38 cellular contexts compared by ENCODE assay signal in genomic region chr7:94434031-94434430, GRCh38. TPM values are rescaled to one million over a fixed set of nuclear protein-coding genes. Genes with fewer than 3 reads are reported as not detected.
A peak's percentile ranks its signal among the peaks of the same experiment; 100 is the strongest.
DNase-seq lines count a peak whose midpoint lies in the region; ATAC-seq, FAIRE-seq and TF ChIP-seq lines count a peak whose summit lies in the region.
"Had no signal": no experiment of that assay in that cellular context is flagged by ENCODE, and none has a peak within 500 bp of the region (broad histone marks: within the 10 kb centered on the region; RNA-seq: fewer than 3 reads in every experiment).

No MANE protein-coding gene starts in this region.

- H3K27me3 ChIP-seq in SK-N-SH (ENCODE audit: insufficient read depth), result no peaks in the 10 kb centered on the region
- H3K27me3 ChIP-seq in astrocyte (ENCODE audit: insufficient read depth, low read length), result no peaks in the 10 kb centered on the region
- H3K27me3 ChIP-seq: SJCRH30, tibial nerve had no signal

- no peaks in the 10 kb centered on the region for H3K9me3 Mint-ChIP-seq in astrocyte (ENCODE audit: unreplicated experiment)
- H3K9me3 Mint-ChIP-seq: activated B cell treated with CpG ODN at 0.5 μM for 24 hours; activated T-cell treated with anti-CD3 and anti-CD28 coated beads, Interleukin-2, amount 50 U/mL, for 24 hours; CD14-positive monocyte; dendritic cell treated with granulocyte-macrophage colony-stimulating factor and Interleukin-4, amounts not matched to agents 40 ng/mL and 50 ng/mL, for 4 days; endodermal cell; H9; naive thymus-derived CD4-positive, alpha-beta T cell had no signal

- TF ChIP-seq RAD21 in SK-N-SH (IDR thresholded peaks at IDR 0.05; ENCODE audit: low read length), result no peak

- H3K9ac ChIP-seq in SK-N-SH, result no peak overlapping the region
- no peak overlapping the region for H3K9ac ChIP-seq in astrocyte (ENCODE audit: low read length)

- CTCF ChIA-PET in SK-N-SH (lab: Yijun Ruan, JAX), result interaction anchor here (0.9 to 17.2 kb wide), 6 partner anchors 9 to 217 kb away, joined by 3 to 344 read pairs (median 26); no protein-coding TSS in a partner anchor

- TF ChIP-seq CTCF in SK-N-SH (IDR thresholded peaks at IDR 0.05) (no peak), astrocyte (IDR thresholded peaks at IDR 0.05; ENCODE audit: insufficient read depth, low read depth, low read length) (no peak), fibroblast of the aortic adventitia (IDR thresholded peaks at IDR 0.05; ENCODE audit: insufficient read depth, low read length) (no peak), omental fat pad (IDR thresholded peaks at IDR 0.05) (no peak)

- H3K27ac Mint-ChIP-seq in astrocyte (ENCODE audit: unreplicated experiment), result no peak overlapping the region
- H3K27ac Mint-ChIP-seq: activated B cell treated with CpG ODN at 0.5 μM for 24 hours; activated T-cell treated with anti-CD3 and anti-CD28 coated beads, Interleukin-2, amount 50 U/mL, for 24 hours; CD14-positive monocyte; dendritic cell treated with granulocyte-macrophage colony-stimulating factor and Interleukin-4, amounts not matched to agents 40 ng/mL and 50 ng/mL, for 4 days; endodermal cell; H9; naive thymus-derived CD4-positive, alpha-beta T cell had no signal

- FAIRE-seq in astrocyte (lab: Jason Lieb, UNC) (peak; percentile 9), urothelium cell line (lab: Jason Lieb, UNC) (peak; percentile 13)
- FAIRE-seq: HepG2, kidney had no signal

- peaks cover 9% of the 10 kb centered on the region for H3F3A ChIP-seq in SK-N-SH (replicated peaks; ENCODE audit: insufficient read depth)

- H3K4me3 ChIP-seq in SK-N-SH (ENCODE audit: low read depth in 2 of 2, low read length in 1 of 2) (no peak overlapping the region), astrocyte (ENCODE audit: insufficient read depth, low read depth, low read length) (no peak overlapping the region), fibroblast of the aortic adventitia (ENCODE audit: low read depth, low read length) (no peak overlapping the region)
- H3K4me3 ChIP-seq: prostate gland, SJCRH30, tibial nerve had no signal

- POLR2A ChIA-PET in SK-N-SH (lab: Yijun Ruan, JAX), result no interaction called here

- H3K4me1 Mint-ChIP-seq in astrocyte (ENCODE audit: low read depth, unreplicated experiment), result no peaks in the 10 kb centered on the region
- H3K4me1 Mint-ChIP-seq: activated B cell treated with CpG ODN at 0.5 μM for 24 hours, CD14-positive monocyte had no signal

- TF ChIP-seq EP300 in SK-N-SH (IDR thresholded peaks at IDR 0.05; ENCODE audit: borderline replicate concordance in 1 of 2, low read depth in 1 of 2, low read length in 1 of 2), result no peak

- no peak overlapping the region for H3K27ac ChIP-seq in SK-N-SH (ENCODE audit: low read depth in 2 of 2, low read length in 1 of 2)
- no peak overlapping the region for H3K27ac ChIP-seq in astrocyte (ENCODE audit: low read depth, low read length)
- H3K27ac ChIP-seq: 22Rv1, prostate gland, SJCRH30, tibial nerve had no signal

- H3K79me2 ChIP-seq in SK-N-SH (ENCODE audit: insufficient read depth), result no peaks in the 10 kb centered on the region
- no peaks in the 10 kb centered on the region for H3K79me2 ChIP-seq in astrocyte (ENCODE audit: insufficient read depth, low read length)

- ATAC-seq in SK-N-SH treated with all-trans-retinoic acid at 6 μM for 48 hours, result no peak
- no peak for ATAC-seq in HG03378 (IDR thresholded peaks at IDR 0.05; ENCODE audit: unreplicated experiment)
- no peak for ATAC-seq in omental fat pad (ENCODE audit: low FRiP score)
- ATAC-seq: esophagus mucosa; HepG2; naive thymus-derived CD4-positive, alpha-beta T cell; Panc1 had no signal

- no peak overlapping the region for H3K4me3 Mint-ChIP-seq in astrocyte (ENCODE audit: unreplicated experiment)
- H3K4me3 Mint-ChIP-seq: activated B cell treated with CpG ODN at 0.5 μM for 24 hours; activated T-cell treated with anti-CD3 and anti-CD28 coated beads, Interleukin-2, amount 50 U/mL, for 24 hours; CD14-positive monocyte; dendritic cell treated with granulocyte-macrophage colony-stimulating factor and Interleukin-4, amounts not matched to agents 40 ng/mL and 50 ng/mL, for 4 days; endodermal cell; H9; naive thymus-derived CD4-positive, alpha-beta T cell had no signal

- H2AFZ ChIP-seq in SK-N-SH (ENCODE audit: low read depth) (0 out of 2 replicates have a peak overlapping the region, but pooled peaks have one; percentile 3), astrocyte (ENCODE audit: low read depth, low read length) (no peak overlapping the region)

- H3K4me1 ChIP-seq in SK-N-SH (ENCODE audit: control insufficient read depth in 1 of 2, insufficient read depth in 2 of 2, low read depth in 1 of 2, low read length in 1 of 2) (peaks cover 5 to 16% of the 10 kb centered on the region in 2 experiments; a peak in 3 of 4 replicates), astrocyte (ENCODE audit: insufficient read depth, low read length) (no peaks in the 10 kb centered on the region)
- H3K4me1 ChIP-seq: prostate gland, SJCRH30 had no signal

- peaks cover 3% of the 10 kb centered on the region for H3K36me3 Mint-ChIP-seq in astrocyte (ENCODE audit: low read depth, unreplicated experiment)
- H3K36me3 Mint-ChIP-seq: CD14-positive monocyte; naive thymus-derived CD4-positive, alpha-beta T cell had no signal

- H3K9me3 ChIP-seq in SK-N-SH (no peaks in the 10 kb centered on the region), astrocyte (ENCODE audit: insufficient read depth, low read depth, low read length) (no peaks in the 10 kb centered on the region)
- H3K9me3 ChIP-seq: prostate gland, SJCRH30, tibial nerve had no signal

- H3K9me2 ChIP-seq in SK-N-SH, result no peaks in the 10 kb centered on the region

- no peaks in the 10 kb centered on the region for H3K36me3 ChIP-seq in SK-N-SH (replicated peaks in 1 of 2; ENCODE audit: control insufficient read depth in 1 of 2, insufficient read depth in 2 of 2, low read length in 1 of 2)
- H3K36me3 ChIP-seq in astrocyte (ENCODE audit: insufficient read depth, low read length), result peaks cover 20% of the 10 kb centered on the region
- H3K36me3 ChIP-seq: prostate gland, SJCRH30 had no signal

- no peaks in the 10 kb centered on the region for H4K20me1 ChIP-seq in SK-N-SH (ENCODE audit: insufficient read depth)
- peaks cover 17% of the 10 kb centered on the region for H4K20me1 ChIP-seq in astrocyte (ENCODE audit: insufficient read depth, low read length)

- 82% methylated on average over 2 of the region's 2 CpGs for WGBS in SK-N-SH (ENCODE audit: low lambda C conversion rate)

- DNase-seq in SK-N-SH (no peak), astrocyte (ENCODE audit: low read depth) (no peak), fibroblast of the aortic adventitia (ENCODE audit: low read depth) (peak; percentile 58), urothelium cell line (ENCODE audit: low spot score) (no peak), omental fat pad (ENCODE audit: low spot score) (no peak), CD1c-positive myeloid dendritic cell (ENCODE audit: extremely low spot score) (no peak)
- DNase-seq: activated B cell treated with CpG ODN at 0.5 μM for 24 hours; activated CD4-positive, alpha-beta T cell treated with anti-CD3 and anti-CD28 coated beads, Interleukin-2, amount 50 U/mL, for 1 hour; activated gamma-delta T cell treated with Interleukin-2 at 50 U/mL for 16 hours; activated T-cell treated with anti-CD3 and anti-CD28 coated beads, Interleukin-2, amount 50 U/mL, for 24 hours; Calu3; central memory CD4-positive, alpha-beta T cell; DMS79; endodermal cell; GDM1; H9; head of caudate nucleus; Karpas-422; kidney; midbrain; naive thymus-derived CD4-positive, alpha-beta T cell; NCI-H2107; NCI-H446; NCI-H774; SJCRH30; stimulated activated CD4-positive, alpha-beta T cell treated with anti-CD3 and anti-CD28 coated beads, Interleukin-15, amount 100 ng/mL, for 24 hours; stimulated activated CD4-positive, alpha-beta T cell treated with anti-CD3 and anti-CD28 coated beads, Interleukin-4, amount 100 ng/mL, for 4 hours; T-helper 1 cell had no signal

- H3K27me3 Mint-ChIP-seq in astrocyte (ENCODE audit: low read depth, unreplicated experiment), result no peaks in the 10 kb centered on the region

- H3K4me2 ChIP-seq in SK-N-SH (no peak overlapping the region), astrocyte (ENCODE audit: low read length) (no peak overlapping the region)

TF ChIP-seq in SK-N-SH, 30 proteins besides CTCF, POLR2A, EP300 and RAD21 (continues in another document):
- TF ChIP-seq NRF1 (IDR thresholded peaks at IDR 0.05; ENCODE audit: low read depth, low read length) (no peak), NFIC (IDR thresholded peaks at IDR 0.05; ENCODE audit: borderline replicate concordance) (no peak), FOXM1 (IDR thresholded peaks at IDR 0.05; ENCODE audit: low read depth) (no peak), MEF2A (IDR thresholded peaks at IDR 0.05; ENCODE audit: borderline replicate concordance, low read depth) (no peak), USF1 (IDR thresholded peaks at IDR 0.05; ENCODE audit: borderline replicate concordance, low read depth) (no peak), ELF1 (IDR thresholded peaks at IDR 0.05) (no peak), RCOR1 (IDR thresholded peaks at IDR 0.05; ENCODE audit: low read length) (no peak)

TF ChIP-seq in SK-N-SH treated with all-trans-retinoic acid at 6 μM for 48 hours, 23 proteins besides CTCF, POLR2A, EP300 and RAD21 (continues in another document):
- TF ChIP-seq SNAI2 (CRISPR knock-in tag; IDR thresholded peaks at IDR 0.05), result no peak
- TF ChIP-seq POU6F1 (CRISPR knock-in tag; IDR thresholded peaks at IDR 0.05; ENCODE audit: borderline replicate concordance, low read depth), result no peak

RNA-seq across cellular contexts. Expression of gene COL1A2, which starts 39.3 kb away (rescaled TPM):
- 4.5 and 11.4 TPM in 2 replicates for polyA plus RNA-seq in SK-N-SH (2012; rRNA removed)
- polyA plus RNA-seq in SK-N-SH (2012; cell fraction: cytosol; rRNA removed), result 6.5 and 7.3 TPM in 2 replicates
- polyA plus RNA-seq in SK-N-SH (2012; cell fraction: nucleus; rRNA removed), result 13.4 and 14.1 TPM in 2 replicates
- total RNA-seq in astrocyte (6,748 and 8,907 TPM in 2 replicates), fibroblast of the aortic adventitia (ENCODE audit: low replicate concordance) (4,453 and 32,213 TPM in 2 replicates), omental fat pad (100 to 1,000 TPM; 155 to 361 (median 232) TPM)
- total RNA-seq: activated B cell treated with CpG ODN at 0.5 μM for 24 hours, Calu3, HepG2 had no signal
- polyA plus RNA-seq: CD14-positive monocyte; HepG2; naive thymus-derived CD4-positive, alpha-beta T cell had no signal

Comparison
In these comparisons a context has a peak if more than half of its experiments do, and no peak if none do; other contexts are left out.
1. RNA of gene COL1A2, which starts 39.3 kb away (total RNA-seq): 6,748 to 8,907 TPM in astrocyte and 4,453 to 32,213 TPM in fibroblast of the aortic adventitia; 155 to 361 TPM in omental fat pad; every median in the first group is over 10 times any median in the second.